Comparison of ENCODE assay signal across 1 cellular context in the genomic region with DNA sequence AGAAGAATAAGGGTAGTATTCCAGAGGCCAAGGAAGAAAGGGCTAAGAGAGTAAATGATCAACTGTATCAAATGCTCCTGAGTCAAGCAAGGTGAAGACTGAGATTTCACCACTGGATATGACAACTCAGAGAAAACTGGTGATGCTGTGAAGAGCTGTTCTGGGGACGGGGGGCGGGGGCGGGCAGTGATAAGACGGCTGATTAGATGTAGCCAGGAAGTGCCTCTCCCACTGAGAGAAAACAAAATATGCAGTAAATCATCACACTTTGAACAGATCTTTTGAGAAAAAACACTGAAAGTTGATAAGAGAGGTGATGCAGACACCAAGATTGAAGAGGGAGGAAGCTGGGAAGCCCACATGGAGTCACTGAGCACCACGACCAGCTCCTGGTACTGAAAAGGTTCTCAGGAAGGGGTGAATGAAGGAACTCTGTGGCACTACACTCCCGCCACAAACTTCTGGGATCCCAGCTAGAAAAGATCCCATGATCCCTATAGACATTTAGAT.
TF ChIP-seq lines count a peak whose summit lies in the region.

No MANE protein-coding gene starts in this region.

TF ChIP-seq in K562, 482 proteins besides CTCF, POLR2A, EP300 and RAD21 (continued from another document and continues in another):
- TF ChIP-seq, protein P1, sequence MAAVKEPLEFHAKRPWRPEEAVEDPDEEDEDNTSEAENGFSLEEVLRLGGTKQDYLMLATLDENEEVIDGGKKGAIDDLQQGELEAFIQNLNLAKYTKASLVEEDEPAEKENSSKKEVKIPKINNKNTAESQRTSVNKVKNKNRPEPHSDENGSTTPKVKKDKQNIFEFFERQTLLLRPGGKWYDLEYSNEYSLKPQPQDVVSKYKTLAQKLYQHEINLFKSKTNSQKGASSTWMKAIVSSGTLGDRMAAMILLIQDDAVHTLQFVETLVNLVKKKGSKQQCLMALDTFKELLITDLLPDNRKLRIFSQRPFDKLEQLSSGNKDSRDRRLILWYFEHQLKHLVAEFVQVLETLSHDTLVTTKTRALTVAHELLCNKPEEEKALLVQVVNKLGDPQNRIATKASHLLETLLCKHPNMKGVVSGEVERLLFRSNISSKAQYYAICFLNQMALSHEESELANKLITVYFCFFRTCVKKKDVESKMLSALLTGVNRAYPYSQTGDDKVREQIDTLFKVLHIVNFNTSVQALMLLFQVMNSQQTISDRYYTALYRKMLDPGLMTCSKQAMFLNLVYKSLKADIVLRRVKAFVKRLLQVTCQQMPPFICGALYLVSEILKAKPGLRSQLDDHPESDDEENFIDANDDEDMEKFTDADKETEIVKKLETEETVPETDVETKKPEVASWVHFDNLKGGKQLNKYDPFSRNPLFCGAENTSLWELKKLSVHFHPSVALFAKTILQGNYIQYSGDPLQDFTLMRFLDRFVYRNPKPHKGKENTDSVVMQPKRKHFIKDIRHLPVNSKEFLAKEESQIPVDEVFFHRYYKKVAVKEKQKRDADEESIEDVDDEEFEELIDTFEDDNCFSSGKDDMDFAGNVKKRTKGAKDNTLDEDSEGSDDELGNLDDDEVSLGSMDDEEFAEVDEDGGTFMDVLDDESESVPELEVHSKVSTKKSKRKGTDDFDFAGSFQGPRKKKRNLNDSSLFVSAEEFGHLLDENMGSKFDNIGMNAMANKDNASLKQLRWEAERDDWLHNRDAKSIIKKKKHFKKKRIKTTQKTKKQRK (IDR thresholded peaks at IDR 0.05; ENCODE audit: borderline replicate concordance, low read depth, low read length), result no peak
- no peak for TF ChIP-seq HSF4 (CRISPR knock-in tag; IDR thresholded peaks at IDR 0.05; ENCODE audit: borderline replicate concordance)
- no peak for TF ChIP-seq ZNF324 (CRISPR knock-in tag; IDR thresholded peaks at IDR 0.05)
- peak; percentile 15; the same call in 1 of the 2 replicates for TF ChIP-seq TEAD4 (IDR thresholded peaks at IDR 0.05; ENCODE audit: low read length)
- no peak for TF ChIP-seq TEAD4 (CRISPR knock-in tag; IDR thresholded peaks at IDR 0.05; ENCODE audit: borderline replicate concordance)
- TF ChIP-seq CCNT2 (IDR thresholded peaks at IDR 0.05; ENCODE audit: borderline replicate concordance, extremely low read depth, insufficient read length, low read depth, low read length), result peak; percentile 28
- TF ChIP-seq DDX20 (tag; IDR thresholded peaks at IDR 0.05; ENCODE audit: low read depth), result peak; percentile 40; the same call in 1 of the 2 replicates
- TF ChIP-seq MEF2D (tag; conservative IDR thresholded peaks at IDR 0.05; ENCODE audit: low read depth), result peak; percentile 62
- TF ChIP-seq PRPF4 (IDR thresholded peaks at IDR 0.05; ENCODE audit: insufficient read depth, low read depth, low read length, poor library complexity, severe bottlenecking), result no peak
- peak in 1 of 2 experiments; percentile 36; a peak in 1 of 4 replicates for TF ChIP-seq TRIM24 (IDR thresholded peaks at IDR 0.05)
- TF ChIP-seq ZFP36 (IDR thresholded peaks at IDR 0.05; ENCODE audit: low read depth, low read length, partially characterized antibody), result no peak
- 0 out of 2 replicates have a peak, but pooled peaks have one; percentile 27 for TF ChIP-seq ZNF589 (CRISPR knock-in tag; IDR thresholded peaks at IDR 0.05; ENCODE audit: low read depth)
- peak; percentile 33 for TF ChIP-seq SMAD4 (CRISPR knock-in tag; conservative IDR thresholded peaks at IDR 0.05)
- TF ChIP-seq CBX8 (IDR thresholded peaks at IDR 0.05; ENCODE audit: borderline replicate concordance, extremely low read depth, low read depth, low read length, poor library complexity, severe bottlenecking), result no peak
- TF ChIP-seq, protein P2, sequence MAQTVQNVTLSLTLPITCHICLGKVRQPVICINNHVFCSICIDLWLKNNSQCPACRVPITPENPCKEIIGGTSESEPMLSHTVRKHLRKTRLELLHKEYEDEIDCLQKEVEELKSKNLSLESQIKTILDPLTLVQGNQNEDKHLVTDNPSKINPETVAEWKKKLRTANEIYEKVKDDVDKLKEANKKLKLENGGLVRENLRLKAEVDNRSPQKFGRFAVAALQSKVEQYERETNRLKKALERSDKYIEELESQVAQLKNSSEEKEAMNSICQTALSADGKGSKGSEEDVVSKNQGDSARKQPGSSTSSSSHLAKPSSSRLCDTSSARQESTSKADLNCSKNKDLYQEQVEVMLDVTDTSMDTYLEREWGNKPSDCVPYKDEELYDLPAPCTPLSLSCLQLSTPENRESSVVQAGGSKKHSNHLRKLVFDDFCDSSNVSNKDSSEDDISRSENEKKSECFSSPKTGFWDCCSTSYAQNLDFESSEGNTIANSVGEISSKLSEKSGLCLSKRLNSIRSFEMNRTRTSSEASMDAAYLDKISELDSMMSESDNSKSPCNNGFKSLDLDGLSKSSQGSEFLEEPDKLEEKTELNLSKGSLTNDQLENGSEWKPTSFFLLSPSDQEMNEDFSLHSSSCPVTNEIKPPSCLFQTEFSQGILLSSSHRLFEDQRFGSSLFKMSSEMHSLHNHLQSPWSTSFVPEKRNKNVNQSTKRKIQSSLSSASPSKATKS (CRISPR knock-in tag; IDR thresholded peaks at IDR 0.05), result no peak
- TF ChIP-seq ATF1 (CRISPR knock-in tag; IDR thresholded peaks at IDR 0.05), result no peak
- TF ChIP-seq ATF1 (tag; IDR thresholded peaks at IDR 0.05), result peak; percentile 65; the same call in 1 of the 2 replicates
- no peak for TF ChIP-seq ZNF232 (CRISPR knock-in tag; IDR thresholded peaks at IDR 0.05)
- TF ChIP-seq, protein P3, sequence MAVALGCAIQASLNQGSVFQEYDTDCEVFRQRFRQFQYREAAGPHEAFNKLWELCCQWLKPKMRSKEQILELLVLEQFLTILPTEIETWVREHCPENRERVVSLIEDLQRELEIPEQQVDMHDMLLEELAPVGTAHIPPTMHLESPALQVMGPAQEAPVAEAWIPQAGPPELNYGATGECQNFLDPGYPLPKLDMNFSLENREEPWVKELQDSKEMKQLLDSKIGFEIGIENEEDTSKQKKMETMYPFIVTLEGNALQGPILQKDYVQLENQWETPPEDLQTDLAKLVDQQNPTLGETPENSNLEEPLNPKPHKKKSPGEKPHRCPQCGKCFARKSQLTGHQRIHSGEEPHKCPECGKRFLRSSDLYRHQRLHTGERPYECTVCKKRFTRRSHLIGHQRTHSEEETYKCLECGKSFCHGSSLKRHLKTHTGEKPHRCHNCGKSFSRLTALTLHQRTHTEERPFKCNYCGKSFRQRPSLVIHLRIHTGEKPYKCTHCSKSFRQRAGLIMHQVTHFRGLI (CRISPR knock-in tag; IDR thresholded peaks at IDR 0.05), result no peak
- TF ChIP-seq SMARCA4 (IDR thresholded peaks at IDR 0.05), result peak; percentile 52
- TF ChIP-seq ZNF184 (CRISPR knock-in tag; IDR thresholded peaks at IDR 0.05), result no peak
- no peak for TF ChIP-seq RFX1 (IDR thresholded peaks at IDR 0.05)
- peak; percentile 69; the same call in 1 of the 2 replicates for TF ChIP-seq ZNF197 (CRISPR knock-in tag; IDR thresholded peaks at IDR 0.05; ENCODE audit: low read depth)
- peak; percentile 57; the same call in 1 of the 2 replicates for TF ChIP-seq PATZ1 (CRISPR knock-in tag; IDR thresholded peaks at IDR 0.05; ENCODE audit: borderline replicate concordance)
- TF ChIP-seq PBX2 (CRISPR knock-in tag; IDR thresholded peaks at IDR 0.05; ENCODE audit: low read depth), result no peak
- TF ChIP-seq PBX2 (tag; conservative IDR thresholded peaks at IDR 0.05; ENCODE audit: low read depth), result peak; percentile 80
- peak; percentile 82 for TF ChIP-seq CTBP1 (IDR thresholded peaks at IDR 0.05; ENCODE audit: borderline replicate concordance)
- TF ChIP-seq KLF16 (IDR thresholded peaks at IDR 0.05), result 0 out of 2 replicates have a peak, but pooled peaks have one; percentile 37
- TF ChIP-seq MBD2 (IDR thresholded peaks at IDR 0.05; ENCODE audit: borderline replicate concordance, low read depth), result no peak
- TF ChIP-seq KLF10 (CRISPR knock-in tag; IDR thresholded peaks at IDR 0.05), result no peak
- peak; percentile 87 for TF ChIP-seq EGR1 (conservative IDR thresholded peaks at IDR 0.05)
- peak; percentile 60 for TF ChIP-seq ELF1 (tag; IDR thresholded peaks at IDR 0.05)
- peak; percentile 32; the same call in 1 of the 2 replicates for TF ChIP-seq JUND (IDR thresholded peaks at IDR 0.05; ENCODE audit: borderline replicate concordance, low read depth, low read length)
- TF ChIP-seq JUND (tag; IDR thresholded peaks at IDR 0.05; ENCODE audit: borderline replicate concordance, low read depth, low read length), result no peak; the same call in 2 of the 3 replicates
- no peak for TF ChIP-seq RFX5 (IDR thresholded peaks at IDR 0.05; ENCODE audit: low read depth, low read length)
- TF ChIP-seq FUS (optimal IDR thresholded peaks at IDR 0.05; ENCODE audit: low read depth, low read length), result no peak
- TF ChIP-seq, protein P4, sequence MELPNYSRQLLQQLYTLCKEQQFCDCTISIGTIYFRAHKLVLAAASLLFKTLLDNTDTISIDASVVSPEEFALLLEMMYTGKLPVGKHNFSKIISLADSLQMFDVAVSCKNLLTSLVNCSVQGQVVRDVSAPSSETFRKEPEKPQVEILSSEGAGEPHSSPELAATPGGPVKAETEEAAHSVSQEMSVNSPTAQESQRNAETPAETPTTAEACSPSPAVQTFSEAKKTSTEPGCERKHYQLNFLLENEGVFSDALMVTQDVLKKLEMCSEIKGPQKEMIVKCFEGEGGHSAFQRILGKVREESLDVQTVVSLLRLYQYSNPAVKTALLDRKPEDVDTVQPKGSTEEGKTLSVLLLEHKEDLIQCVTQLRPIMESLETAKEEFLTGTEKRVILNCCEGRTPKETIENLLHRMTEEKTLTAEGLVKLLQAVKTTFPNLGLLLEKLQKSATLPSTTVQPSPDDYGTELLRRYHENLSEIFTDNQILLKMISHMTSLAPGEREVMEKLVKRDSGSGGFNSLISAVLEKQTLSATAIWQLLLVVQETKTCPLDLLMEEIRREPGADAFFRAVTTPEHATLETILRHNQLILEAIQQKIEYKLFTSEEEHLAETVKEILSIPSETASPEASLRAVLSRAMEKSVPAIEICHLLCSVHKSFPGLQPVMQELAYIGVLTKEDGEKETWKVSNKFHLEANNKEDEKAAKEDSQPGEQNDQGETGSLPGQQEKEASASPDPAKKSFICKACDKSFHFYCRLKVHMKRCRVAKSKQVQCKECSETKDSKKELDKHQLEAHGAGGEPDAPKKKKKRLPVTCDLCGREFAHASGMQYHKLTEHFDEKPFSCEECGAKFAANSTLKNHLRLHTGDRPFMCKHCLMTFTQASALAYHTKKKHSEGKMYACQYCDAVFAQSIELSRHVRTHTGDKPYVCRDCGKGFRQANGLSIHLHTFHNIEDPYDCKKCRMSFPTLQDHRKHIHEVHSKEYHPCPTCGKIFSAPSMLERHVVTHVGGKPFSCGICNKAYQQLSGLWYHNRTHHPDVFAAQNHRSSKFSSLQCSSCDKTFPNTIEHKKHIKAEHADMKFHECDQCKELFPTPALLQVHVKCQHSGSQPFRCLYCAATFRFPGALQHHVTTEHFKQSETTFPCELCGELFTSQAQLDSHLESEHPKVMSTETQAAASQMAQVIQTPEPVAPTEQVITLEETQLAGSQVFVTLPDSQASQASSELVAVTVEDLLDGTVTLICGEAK (IDR thresholded peaks at IDR 0.05), result no peak
- TF ChIP-seq, protein P4 (CRISPR knock-in tag; IDR thresholded peaks at IDR 0.05), result no peak
- no peak for TF ChIP-seq SP1 (CRISPR knock-in tag; IDR thresholded peaks at IDR 0.05)
